In the genomic region with DNA sequence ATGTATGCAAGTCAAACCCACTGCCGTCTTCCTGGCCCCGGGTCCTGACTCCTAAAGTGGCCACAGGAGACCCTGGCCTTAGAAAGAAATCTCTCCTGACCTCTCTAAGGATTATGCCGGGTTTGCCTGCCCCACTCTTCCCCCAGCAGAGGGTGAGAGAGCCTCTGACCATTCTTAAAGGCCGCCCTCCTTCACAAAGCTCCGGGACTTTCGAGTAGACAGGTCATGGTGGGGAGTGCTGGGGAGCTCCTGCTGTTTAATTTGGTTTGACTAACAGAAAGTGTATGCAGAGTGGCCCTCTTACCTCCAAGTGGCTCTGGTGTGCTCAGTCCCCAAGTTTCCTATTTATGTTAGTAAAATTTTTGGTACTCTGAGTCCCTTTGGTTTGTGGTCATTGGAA, we compare ENCODE assay signal across 1 cellular context.
TF ChIP-seq lines count a peak whose summit lies in the region.

No MANE protein-coding gene starts in this region.

TF ChIP-seq in GM23338, 12 proteins besides CTCF, POLR2A, EP300 and RAD21 (continued from another document):
- TF ChIP-seq, protein P1, sequence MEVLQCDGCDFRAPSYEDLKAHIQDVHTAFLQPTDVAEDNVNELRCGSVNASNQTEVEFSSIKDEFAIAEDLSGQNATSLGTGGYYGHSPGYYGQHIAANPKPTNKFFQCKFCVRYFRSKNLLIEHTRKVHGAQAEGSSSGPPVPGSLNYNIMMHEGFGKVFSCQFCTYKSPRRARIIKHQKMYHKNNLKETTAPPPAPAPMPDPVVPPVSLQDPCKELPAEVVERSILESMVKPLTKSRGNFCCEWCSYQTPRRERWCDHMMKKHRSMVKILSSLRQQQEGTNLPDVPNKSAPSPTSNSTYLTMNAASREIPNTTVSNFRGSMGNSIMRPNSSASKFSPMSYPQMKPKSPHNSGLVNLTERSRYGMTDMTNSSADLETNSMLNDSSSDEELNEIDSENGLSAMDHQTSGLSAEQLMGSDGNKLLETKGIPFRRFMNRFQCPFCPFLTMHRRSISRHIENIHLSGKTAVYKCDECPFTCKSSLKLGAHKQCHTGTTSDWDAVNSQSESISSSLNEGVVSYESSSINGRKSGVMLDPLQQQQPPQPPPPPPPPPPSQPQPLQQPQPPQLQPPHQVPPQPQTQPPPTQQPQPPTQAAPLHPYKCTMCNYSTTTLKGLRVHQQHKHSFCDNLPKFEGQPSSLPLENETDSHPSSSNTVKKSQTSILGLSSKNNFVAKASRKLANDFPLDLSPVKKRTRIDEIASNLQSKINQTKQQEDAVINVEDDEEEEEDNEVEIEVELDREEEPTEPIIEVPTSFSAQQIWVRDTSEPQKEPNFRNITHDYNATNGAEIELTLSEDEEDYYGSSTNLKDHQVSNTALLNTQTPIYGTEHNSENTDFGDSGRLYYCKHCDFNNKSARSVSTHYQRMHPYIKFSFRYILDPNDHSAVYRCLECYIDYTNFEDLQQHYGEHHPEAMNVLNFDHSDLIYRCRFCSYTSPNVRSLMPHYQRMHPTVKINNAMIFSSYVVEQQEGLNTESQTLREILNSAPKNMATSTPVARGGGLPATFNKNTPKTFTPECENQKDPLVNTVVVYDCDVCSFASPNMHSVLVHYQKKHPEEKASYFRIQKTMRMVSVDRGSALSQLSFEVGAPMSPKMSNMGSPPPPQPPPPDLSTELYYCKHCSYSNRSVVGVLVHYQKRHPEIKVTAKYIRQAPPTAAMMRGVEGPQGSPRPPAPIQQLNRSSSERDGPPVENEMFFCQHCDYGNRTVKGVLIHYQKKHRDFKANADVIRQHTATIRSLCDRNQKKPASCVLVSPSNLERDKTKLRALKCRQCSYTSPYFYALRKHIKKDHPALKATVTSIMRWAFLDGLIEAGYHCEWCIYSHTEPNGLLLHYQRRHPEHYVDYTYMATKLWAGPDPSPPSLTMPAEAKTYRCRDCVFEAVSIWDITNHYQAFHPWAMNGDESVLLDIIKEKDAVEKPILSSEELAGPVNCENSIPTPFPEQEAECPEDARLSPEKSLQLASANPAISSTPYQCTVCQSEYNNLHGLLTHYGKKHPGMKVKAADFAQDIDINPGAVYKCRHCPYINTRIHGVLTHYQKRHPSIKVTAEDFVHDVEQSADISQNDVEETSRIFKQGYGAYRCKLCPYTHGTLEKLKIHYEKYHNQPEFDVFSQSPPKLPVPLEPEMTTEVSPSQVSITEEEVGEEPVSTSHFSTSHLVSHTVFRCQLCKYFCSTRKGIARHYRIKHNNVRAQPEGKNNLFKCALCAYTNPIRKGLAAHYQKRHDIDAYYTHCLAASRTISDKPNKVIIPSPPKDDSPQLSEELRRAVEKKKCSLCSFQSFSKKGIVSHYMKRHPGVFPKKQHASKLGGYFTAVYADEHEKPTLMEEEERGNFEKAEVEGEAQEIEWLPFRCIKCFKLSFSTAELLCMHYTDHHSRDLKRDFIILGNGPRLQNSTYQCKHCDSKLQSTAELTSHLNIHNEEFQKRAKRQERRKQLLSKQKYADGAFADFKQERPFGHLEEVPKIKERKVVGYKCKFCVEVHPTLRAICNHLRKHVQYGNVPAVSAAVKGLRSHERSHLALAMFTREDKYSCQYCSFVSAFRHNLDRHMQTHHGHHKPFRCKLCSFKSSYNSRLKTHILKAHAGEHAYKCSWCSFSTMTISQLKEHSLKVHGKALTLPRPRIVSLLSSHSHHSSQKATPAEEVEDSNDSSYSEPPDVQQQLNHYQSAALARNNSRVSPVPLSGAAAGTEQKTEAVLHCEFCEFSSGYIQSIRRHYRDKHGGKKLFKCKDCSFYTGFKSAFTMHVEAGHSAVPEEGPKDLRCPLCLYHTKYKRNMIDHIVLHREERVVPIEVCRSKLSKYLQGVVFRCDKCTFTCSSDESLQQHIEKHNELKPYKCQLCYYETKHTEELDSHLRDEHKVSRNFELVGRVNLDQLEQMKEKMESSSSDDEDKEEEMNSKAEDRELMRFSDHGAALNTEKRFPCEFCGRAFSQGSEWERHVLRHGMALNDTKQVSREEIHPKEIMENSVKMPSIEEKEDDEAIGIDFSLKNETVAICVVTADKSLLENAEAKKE (CRISPR knock-in tag; IDR thresholded peaks at IDR 0.05) = no peak
